In the genomic region with DNA sequence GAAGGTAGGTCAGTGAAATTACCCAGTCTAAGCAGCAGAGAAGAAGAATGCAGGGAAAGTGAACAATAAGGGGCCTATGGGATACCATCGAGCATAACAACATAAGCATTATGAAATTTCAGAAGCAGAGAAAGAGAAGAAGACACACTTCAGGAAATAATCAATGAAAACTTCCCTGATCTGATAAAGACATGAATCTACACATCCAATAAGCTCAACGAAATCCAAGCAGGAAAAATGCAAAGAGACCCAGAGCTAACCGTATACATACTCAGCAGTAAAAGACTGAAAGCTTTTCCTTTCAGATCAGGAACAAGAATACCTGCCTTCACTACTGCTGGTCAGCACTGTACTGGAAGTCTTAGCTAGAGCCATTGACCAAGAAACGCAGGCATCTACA, we compare ENCODE assay signal across 18 cellular contexts.
"Had no signal": no experiment of that assay in that cellular context is flagged by ENCODE, and none has a peak within 500 bp of the region (broad histone marks: within the 10 kb centered on the region; RNA-seq: fewer than 3 reads in every experiment).

No MANE protein-coding gene starts in this region.

- H3K9me3 Mint-ChIP-seq: activated B cell treated with CpG ODN at 0.5 μM for 24 hours; activated naive CD4-positive, alpha-beta T cell treated with anti-CD3 and anti-CD28 coated beads, Interleukin-2, amount 50 U/mL, for 72 hours; natural killer cell treated with Interleukin-12 subunit alpha and Interleukin-12 subunit beta and Interleukin-15 and Interleukin-18, amount 100 ng/mL, for 72 hours had no signal

- H2AFZ ChIP-seq: hepatocyte had no signal

- H3K27ac ChIP-seq: hepatocyte, right atrium auricular region, skin epidermis, transverse colon had no signal

- H3K4me2 ChIP-seq: hepatocyte had no signal

- H3K27me3 Mint-ChIP-seq: activated B cell treated with CpG ODN at 0.5 μM for 24 hours; natural killer cell treated with Interleukin-12 subunit alpha and Interleukin-12 subunit beta and Interleukin-15 and Interleukin-18, amount 100 ng/mL, for 72 hours had no signal

- H3K27ac Mint-ChIP-seq: activated B cell treated with CpG ODN at 0.5 μM for 24 hours had no signal

- H3K27me3 ChIP-seq: hepatocyte, left lung, right atrium auricular region, transverse colon had no signal

- H3K4me3 ChIP-seq: hepatocyte, left lung, right atrium auricular region, skin epidermis, transverse colon had no signal

- H3K9me3 ChIP-seq: left lung, right atrium auricular region, transverse colon had no signal

- DNase-seq: activated B cell treated with CpG ODN at 0.5 μM for 24 hours; activated CD4-positive, alpha-beta T cell treated with anti-CD3 and anti-CD28 coated beads, Interleukin-2, amount 50 U/mL, for 1 hour; activated CD8-positive, alpha-beta memory T cell treated with anti-CD3 and anti-CD28 coated beads for 24 hours; activated effector memory CD4-positive, alpha-beta T cell treated with Interleukin-2 at 50 U/mL for 16 hours; mesenchymal stem cell; occipital lobe; stimulated activated CD4-positive, alpha-beta T cell treated with anti-CD3 and anti-CD28 coated beads, Interleukin-15, amount 100 ng/mL, for 24 hours; stimulated activated CD4-positive, alpha-beta T cell treated with anti-CD3 and anti-CD28 coated beads, Interleukin-4, amount 100 ng/mL, for 1 hour; stimulated activated naive CD4-positive, alpha-beta T cell; T-helper 2 cell; transverse colon had no signal

- ATAC-seq: activated naive CD4-positive, alpha-beta T cell treated with anti-CD3 and anti-CD28 coated beads, Interleukin-2, amount 50 U/mL, for 72 hours; esophagus mucosa; left lung; natural killer cell treated with Interleukin-12 subunit alpha and Interleukin-12 subunit beta and Interleukin-15 and Interleukin-18, amount 100 ng/mL, for 72 hours had no signal

- H3K4me3 Mint-ChIP-seq: activated B cell treated with CpG ODN at 0.5 μM for 24 hours; natural killer cell treated with Interleukin-12 subunit alpha and Interleukin-12 subunit beta and Interleukin-15 and Interleukin-18, amount 100 ng/mL, for 72 hours had no signal
